ENCODE assay signal across 20 cellular contexts in genomic region chr3:187684880-187685279, GRCh38. TPM values are rescaled to one million over a fixed set of nuclear protein-coding genes. Genes with fewer than 3 reads are reported as not detected.
DNase-seq lines count a peak whose midpoint lies in the region; ATAC-seq, FAIRE-seq and TF ChIP-seq lines count a peak whose summit lies in the region.
"Had no signal": no experiment of that assay in that cellular context is flagged by ENCODE, and none has a peak within 500 bp of the region (broad histone marks: within the 10 kb centered on the region; RNA-seq: fewer than 3 reads in every experiment).

No MANE protein-coding gene starts in this region.

- in situ Hi-C loops in GM12878 (cut with MboI) = loop anchor here (5.0 kb wide), 1 partner anchor 368 kb away; no protein-coding TSS in a partner anchor

- no peaks in the 10 kb centered on the region for H3K4me1 ChIP-seq in GM12878 (ENCODE audit: control insufficient read depth, insufficient read depth, low read length)

- H3K9me3 ChIP-seq in GM12878 (replicated peaks; ENCODE audit: control insufficient read depth, insufficient read depth, low read length) = no peaks in the 10 kb centered on the region

- H3K79me2 ChIP-seq in GM12878 (ENCODE audit: control insufficient read depth, insufficient read depth, low read length) = no peaks in the 10 kb centered on the region

- TF ChIP-seq RAD21 in GM12878 (IDR thresholded peaks at IDR 0.05; ENCODE audit: insufficient read depth, low read depth, low read length) = no peak

- H3K27me3 ChIP-seq in GM12878 (replicated peaks in 1 of 2; ENCODE audit: control insufficient read depth in 2 of 2, insufficient read depth in 2 of 2, low read length in 1 of 2) = no peaks in the 10 kb centered on the region
- H3K27me3 ChIP-seq: cardiac muscle cell had no signal

- peak overlapping the region in 1 of 2 donors; percentile 53 for H3K27ac Mint-ChIP-seq in activated naive CD4-positive, alpha-beta T cell treated with anti-CD3 and anti-CD28 coated beads, Interleukin-2, amount 50 U/mL, for 72 hours
- H3K27ac Mint-ChIP-seq: activated naive CD4-positive, alpha-beta T cell treated with anti-CD3 and anti-CD28 coated beads, Interleukin-2, amount 50 U/mL, for 24 hours had no signal

- peak; percentile 81 to 83 for ATAC-seq in activated naive CD4-positive, alpha-beta T cell treated with anti-CD3 and anti-CD28 coated beads, Interleukin-2, amount 50 U/mL, for 72 hours
- ATAC-seq in GM12878 (no peak), GM21825 (IDR thresholded peaks at IDR 0.05; ENCODE audit: unreplicated experiment) (no peak)
- ATAC-seq in stimulated activated naive CD8-positive, alpha-beta T cell treated with anti-CD3 and anti-CD28 coated beads, Interleukin-15, Interleukin-2, amounts not matched to agents 100 U/mL and 50 U/mL, for 24 hours = peak; percentile 77
- ATAC-seq: left colon, right cardiac atrium had no signal

- POLR2A ChIA-PET in GM12878 (lab: Charles Lee) = no interaction called here

- H3K4me3 ChIP-seq in GM12878 = no peak overlapping the region
- H3K4me3 ChIP-seq: cardiac muscle cell, PC-9 had no signal

- RAD21 ChIA-PET in GM12878 (lab: Charles Lee; ENCODE audit: unreplicated experiment) = no interaction called here

- H3K36me3 Mint-ChIP-seq in activated naive CD4-positive, alpha-beta T cell treated with anti-CD3 and anti-CD28 coated beads, Interleukin-2, amount 50 U/mL, for 72 hours = peaks cover 6 to 11% of the 10 kb centered on the region in 2 donors

- no peak for TF ChIP-seq EP300 in GM12878 (IDR thresholded peaks at IDR 0.05; ENCODE audit: borderline replicate concordance in 1 of 2, control insufficient read depth in 1 of 2, low read depth in 2 of 2, low read length in 2 of 2)

- TF ChIP-seq CTCF in GM12878 (IDR thresholded peaks at IDR 0.05 in 2 of 3, conservative IDR thresholded peaks at IDR 0.05 in 1 of 3; ENCODE audit: control insufficient read depth in 2 of 3, extremely low read depth in 1 of 3, insufficient read depth in 1 of 3, low read depth in 3 of 3, low read length in 3 of 3) = no peak

- H3K9me3 Mint-ChIP-seq in activated naive CD4-positive, alpha-beta T cell treated with anti-CD3 and anti-CD28 coated beads, Interleukin-2, amount 50 U/mL, for 72 hours = peaks cover 8 to 10% of the 10 kb centered on the region in 2 donors
- H3K9me3 Mint-ChIP-seq: activated naive CD4-positive, alpha-beta T cell treated with anti-CD3 and anti-CD28 coated beads, Interleukin-2, amount 50 U/mL, for 24 hours had no signal

- intact Hi-C loops in GM12878 (cut with micrococcal nuclease; ENCODE audit: unreplicated experiment) = no loop called here

- no peak overlapping the region for H3K9ac ChIP-seq in GM12878 (ENCODE audit: control insufficient read depth, insufficient read depth, low read length)

- no peak overlapping the region for H3K4me2 ChIP-seq in GM12878 (ENCODE audit: control insufficient read depth, insufficient read depth)
- H3K4me2 ChIP-seq: PC-9 had no signal

- SMC1A ChIA-PET in GM12878 (lab: Charles Lee; ENCODE audit: uncharacterized antibody, unreplicated experiment) = interaction anchor here (10.6 kb wide), 1 partner anchor 365 kb away, joined by 231 read pairs; no protein-coding TSS in a partner anchor

- TF ChIP-seq POLR2A in GM12878 (IDR thresholded peaks at IDR 0.05; ENCODE audit: low read depth, low read length) = no peak

- H4K20me1 ChIP-seq in GM12878 (ENCODE audit: control insufficient read depth, insufficient read depth) = no peaks in the 10 kb centered on the region; the same call in 1 of the 2 replicates

- H3K36me3 ChIP-seq in GM12878 (ENCODE audit: control insufficient read depth in 2 of 2, insufficient read depth in 2 of 2, low read length in 1 of 2) = no peaks in the 10 kb centered on the region
- H3K36me3 ChIP-seq: cardiac muscle cell had no signal

- no TSS peak for BruUV-seq in GM12878 (replicated peaks; lab: Mats Ljungman, UMichigan)

- no peak for DNase-seq in activated naive CD4-positive, alpha-beta T cell treated with anti-CD3 and anti-CD28 coated beads, Interleukin-2, amount 50 U/mL, for 72 hours (ENCODE audit: low spot score in 2 of 2)
- no peak for DNase-seq in activated naive CD4-positive, alpha-beta T cell (lab: John Stamatoyannopoulos, UW)
- peak; percentile 28 for DNase-seq in NCI-H226
- DNase-seq in GM12878 (ENCODE audit: low read depth, low spot score) = no peak
- DNase-seq in stimulated activated naive CD8-positive, alpha-beta T cell treated with anti-CD3 and anti-CD28 coated beads, Interleukin-15, Interleukin-2, amounts not matched to agents 100 U/mL and 50 U/mL, for 24 hours = peak; percentile 13
- no peak for DNase-seq in NCI-H2029 (lab: John Stamatoyannopoulos, UW)
- DNase-seq in midbrain (lab: John Stamatoyannopoulos, UW) = no peak
- DNase-seq: effector CD8-positive, alpha-beta T cell; left colon; NCI-H146; NCI-H446 treated with DMSO at 0.1 percent for 48 hours; occipital lobe; PC-9; right cardiac atrium had no signal

- no peak for FAIRE-seq in GM12878 (lab: Jason Lieb, UNC)
- FAIRE-seq: G401.6 had no signal

- CTCF ChIA-PET in GM12878 (lab: Yijun Ruan, JAX) = interaction anchor here (0.8 to 20.7 kb wide), 4 partner anchors 13 to 364 kb away, joined by 3 to 519 read pairs (median 3); no protein-coding TSS in a partner anchor

- no peak overlapping the region for H3K27ac ChIP-seq in GM12878 (ENCODE audit: control insufficient read depth, insufficient read depth)
- H3K27ac ChIP-seq: cardiac muscle cell, PC-9 had no signal

- no peak overlapping the region for H2AFZ ChIP-seq in GM12878 (ENCODE audit: control insufficient read depth, low read depth, low read length)
- H2AFZ ChIP-seq: PC-9 had no signal

- 14% methylated on average over 2 of the region's 2 CpGs for WGBS in GM12878 (ENCODE audit: insufficient coverage, insufficient replicate concordance, low lambda C conversion rate, missing lambda C conversion rate)

TF ChIP-seq in GM12878, 131 proteins besides CTCF, POLR2A, EP300 and RAD21:
- TF ChIP-seq SMAD5 (IDR thresholded peaks at IDR 0.05; ENCODE audit: low read depth) = no peak
- 0 out of 2 replicates have a peak, but pooled peaks have one; percentile 25 for TF ChIP-seq RUNX3 (IDR thresholded peaks at IDR 0.05; ENCODE audit: low read length)

RNA-seq across cellular contexts. Expression of gene SST, which starts 14.7 kb away (rescaled TPM):
- not detected for total RNA-seq in activated naive CD4-positive, alpha-beta T cell treated with anti-CD3 and anti-CD28 coated beads, Interleukin-2, amount 50 U/mL, for 72 hours
- not detected in 2 replicates for total RNA-seq in GM12878 (2013; cell fraction: nucleolus; rRNA removed)
- total RNA-seq in GM12878 (2014; rRNA removed) (not detected in 2 replicates), GM12878 (2014; rRNA removed; fragmentation: Illumina TruSeq; extraction: Trizol) (not detected in 2 replicates), GM12878 (2021) (0.38 TPM in 1 of 2 replicates, not detected in the other)
- polyA plus RNA-seq in GM12878 (2011; ENCODE audit: low read depth) = not detected
- polyA plus RNA-seq in GM12878 (2011; rRNA removed) (not detected in 2 replicates), GM12878 (2014; fragmentation: Illumina TruSeq; extraction: Trizol) (not detected in 2 replicates), GM12878 (2014; fragmentation: Nextera tagmentation; extraction: Ambion mirVana) (not detected), GM12878 (2014; rRNA removed) (not detected in 2 replicates), GM12878 (2016; fragmentation: Nextera tagmentation; extraction: Ambion mirVana) (under 1 TPM in 1 of 2 experiments, not detected in 1; 0.35 TPM)
- polyA plus RNA-seq in GM12878 (2011; cell fraction: cytosol; rRNA removed) = not detected in 2 replicates
- not detected in 2 replicates for polyA plus RNA-seq in GM12878 (2011; cell fraction: nucleus; rRNA removed)
- polyA plus RNA-seq in GM12878 (2012) = not detected in 2 replicates
- not detected in 2 replicates for polyA minus RNA-seq in GM12878 (2011; rRNA and poly(A)+ RNA removed)
- polyA minus RNA-seq in GM12878 (2011; cell fraction: cytosol; rRNA and poly(A)+ RNA removed) = not detected in 2 replicates
- polyA minus RNA-seq in GM12878 (2011; cell fraction: nucleus; rRNA and poly(A)+ RNA removed) = not detected in 2 replicates
- total RNA-seq: activated CD8-positive, alpha-beta memory T cell treated with anti-CD3 and anti-CD28 coated beads for 36 hours; PC-9 had no signal

RNA-seq across cellular contexts. Expression of gene RTP2, which starts 17.5 kb away (rescaled TPM):
- not detected for total RNA-seq in activated naive CD4-positive, alpha-beta T cell treated with anti-CD3 and anti-CD28 coated beads, Interleukin-2, amount 50 U/mL, for 72 hours
- not detected in 2 replicates for total RNA-seq in GM12878 (2013; cell fraction: nucleolus; rRNA removed)
- total RNA-seq in GM12878 (2014; rRNA removed) = not detected in 2 replicates
- total RNA-seq in GM12878 (2014; rRNA removed; fragmentation: Illumina TruSeq; extraction: Trizol) = not detected in 2 replicates
- total RNA-seq in GM12878 (2021) = not detected in 2 replicates
- not detected for polyA plus RNA-seq in GM12878 (2011; ENCODE audit: low read depth)
- not detected in 2 replicates for polyA plus RNA-seq in GM12878 (2011; rRNA removed)
- not detected in 2 replicates for polyA plus RNA-seq in GM12878 (2011; cell fraction: cytosol; rRNA removed)
- not detected in 2 replicates for polyA plus RNA-seq in GM12878 (2011; cell fraction: nucleus; rRNA removed)
- not detected in 2 replicates for polyA plus RNA-seq in GM12878 (2012)
- not detected in 2 replicates for polyA plus RNA-seq in GM12878 (2014; fragmentation: Illumina TruSeq; extraction: Trizol)
- not detected for polyA plus RNA-seq in GM12878 (2014; fragmentation: Nextera tagmentation; extraction: Ambion mirVana)
- not detected in 2 replicates for polyA plus RNA-seq in GM12878 (2014; rRNA removed)
- polyA plus RNA-seq in GM12878 (2016; fragmentation: Nextera tagmentation; extraction: Ambion mirVana) = not detected
- not detected in 2 replicates for polyA minus RNA-seq in GM12878 (2011; rRNA and poly(A)+ RNA removed)
- not detected in 2 replicates for polyA minus RNA-seq in GM12878 (2011; cell fraction: cytosol; rRNA and poly(A)+ RNA removed)
- polyA minus RNA-seq in GM12878 (2011; cell fraction: nucleus; rRNA and poly(A)+ RNA removed) = not detected in 2 replicates
- total RNA-seq: activated CD8-positive, alpha-beta memory T cell treated with anti-CD3 and anti-CD28 coated beads for 36 hours; cardiac muscle cell; left colon; occipital lobe; PC-9; right cardiac atrium; temporal lobe had no signal
- polyA plus RNA-seq: cardiac muscle cell, right cardiac atrium had no signal

Comparison
In these comparisons a context has a peak if more than half of its experiments do, and no peak if none do; other contexts are left out.
1. ATAC-seq: peak in activated naive CD4-positive, alpha-beta T cell treated with anti-CD3 and anti-CD28 coated beads, Interleukin-2, amount 50 U/mL, for 72 hours (2 of 2) and stimulated activated naive CD8-positive, alpha-beta T cell treated with anti-CD3 and anti-CD28 coated beads, Interleukin-15, Interleukin-2, amounts not matched to agents 100 U/mL and 50 U/mL, for 24 hours (single experiment); none in GM12878 (single experiment) and GM21825 (single experiment).
2. DNase-seq: peak in NCI-H226 (single experiment) and stimulated activated naive CD8-positive, alpha-beta T cell treated with anti-CD3 and anti-CD28 coated beads, Interleukin-15, Interleukin-2, amounts not matched to agents 100 U/mL and 50 U/mL, for 24 hours (single experiment); none in activated naive CD4-positive, alpha-beta T cell treated with anti-CD3 and anti-CD28 coated beads, Interleukin-2, amount 50 U/mL, for 72 hours (0 of 2), activated naive CD4-positive, alpha-beta T cell (0 of 4), GM12878 (single experiment), NCI-H2029 (single experiment) and midbrain (single experiment).